In the genomic region with DNA sequence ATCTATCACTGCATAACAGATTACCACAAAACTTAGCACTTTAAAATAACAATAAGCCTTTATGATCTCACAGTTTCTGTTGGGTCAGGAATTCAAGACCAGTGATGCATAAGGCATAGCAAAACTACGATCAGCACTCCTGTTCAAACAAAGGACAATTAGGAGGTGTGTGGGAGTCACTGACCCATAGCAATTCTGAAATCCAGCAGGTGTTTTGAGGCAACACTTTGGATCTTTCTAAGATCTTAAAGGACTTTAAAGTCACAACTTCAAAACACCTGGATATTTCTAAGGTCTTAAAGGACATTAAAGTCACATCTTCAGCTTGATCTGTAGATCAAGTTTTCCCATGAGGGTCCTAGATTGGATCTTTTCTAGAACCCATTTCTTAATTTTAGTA, we compare ENCODE assay signal across 20 cellular contexts. TPM values are rescaled to one million over a fixed set of nuclear protein-coding genes. Genes with fewer than 3 reads are reported as not detected.
DNase-seq lines count a peak whose midpoint lies in the region; ATAC-seq and TF ChIP-seq lines count a peak whose summit lies in the region.
"Had no signal": no experiment of that assay in that cellular context is flagged by ENCODE, and none has a peak within 500 bp of the region (broad histone marks: within the 10 kb centered on the region; RNA-seq: fewer than 3 reads in every experiment).

No MANE protein-coding gene starts in this region.

- H3K27me3 ChIP-seq in osteoblast (ENCODE audit: insufficient read depth, low read length) (no peaks in the 10 kb centered on the region), heart right ventricle (no peaks in the 10 kb centered on the region)

- H4K20me1 ChIP-seq in osteoblast (ENCODE audit: insufficient read depth, low read length) = peaks cover 8% of the 10 kb centered on the region

- peak; percentile 40 for DNase-seq in DMS53 (lab: John Stamatoyannopoulos, UW)
- DNase-seq in DMS53 treated with DMSO at 0.1 percent for 48 hours (lab: John Stamatoyannopoulos, UW; ENCODE audit: unreplicated experiment) = no peak
- DNase-seq in LNCaP clone FGC (ENCODE audit: low read depth) = no peak
- peak; percentile 9 for DNase-seq in glomerular visceral epithelial cell (ENCODE audit: extremely low spot score)
- peak; percentile 29 for DNase-seq in osteoblast (ENCODE audit: insufficient read length, low spot score, missing footprints)
- DNase-seq in NCI-H510A treated with DMSO at 0.1 percent for 48 hours (lab: John Stamatoyannopoulos, UW) = no peak
- no peak for DNase-seq in omental fat pad (ENCODE audit: low spot score)
- DNase-seq in heart right ventricle = no peak
- DNase-seq: AML-193; Calu3; CD4-positive, alpha-beta T cell; DMS 273 treated with DMSO at 0.1 percent for 48 hours; DMS79; GDM1; HCEC 1CT had no signal

- TF ChIP-seq CTCF in LNCaP clone FGC (IDR thresholded peaks at IDR 0.05; ENCODE audit: control insufficient read depth, extremely low read depth, insufficient read depth) = 0 out of 2 replicates have a peak, but pooled peaks have one; percentile 0
- TF ChIP-seq CTCF in osteoblast (IDR thresholded peaks at IDR 0.05; ENCODE audit: extremely low read depth, low read depth, low read length) = no peak
- no peak for TF ChIP-seq CTCF in omental fat pad (IDR thresholded peaks at IDR 0.05)
- no peak for TF ChIP-seq CTCF in heart right ventricle (IDR thresholded peaks at IDR 0.05)

- ATAC-seq in omental fat pad (ENCODE audit: low FRiP score) = no peak
- no peak for ATAC-seq in heart right ventricle
- ATAC-seq: A549, GM23338 had no signal

- H3K4me1 ChIP-seq in osteoblast (ENCODE audit: insufficient read depth, low read length) = no peaks in the 10 kb centered on the region
- H3K4me1 ChIP-seq in heart right ventricle = peaks cover 0 to 5% (median 0%) of the 10 kb centered on the region in 9 donors
- H3K4me1 ChIP-seq: A549 had no signal

- no peak overlapping the region for H2AFZ ChIP-seq in osteoblast (ENCODE audit: low read length)
- H2AFZ ChIP-seq: GM23338 had no signal

- H3K9me3 ChIP-seq in osteoblast (ENCODE audit: low read depth, low read length) (no peaks in the 10 kb centered on the region), heart right ventricle (peaks cover 0 to 39% (median 12%) of the 10 kb centered on the region in 11 donors)

- H3K4me2 ChIP-seq in osteoblast (ENCODE audit: insufficient read depth, low read length) = no peak overlapping the region
- H3K4me2 ChIP-seq: A549, GM23338 had no signal

- 83 to 84% methylated on average over 1 of the region's 1 CpG for WGBS in heart right ventricle, 2 donors

- H3K4me3 ChIP-seq in LNCaP clone FGC (ENCODE audit: low read depth, low read length) = no peak overlapping the region
- H3K4me3 ChIP-seq in osteoblast (ENCODE audit: insufficient read depth, low read length) = no peak overlapping the region
- no peak overlapping the region for H3K4me3 ChIP-seq in heart right ventricle
- H3K4me3 ChIP-seq: A549, GM23338 had no signal

- H3K79me2 ChIP-seq in osteoblast (ENCODE audit: insufficient read depth, low read length) = peaks cover 47% of the 10 kb centered on the region

- intact Hi-C loops in heart right ventricle (cut with DNase I) = no loop called here

- no peaks in the 10 kb centered on the region for H3K36me3 ChIP-seq in osteoblast (ENCODE audit: insufficient read depth, low read length)
- H3K36me3 ChIP-seq in heart right ventricle = no peaks in the 10 kb centered on the region

- no peak overlapping the region for H3K27ac ChIP-seq in osteoblast (ENCODE audit: low read depth, low read length)
- no peak overlapping the region for H3K27ac ChIP-seq in heart right ventricle
- H3K27ac ChIP-seq: 22Rv1, A549, C4-2B, HL-60 had no signal

RNA-seq across cellular contexts. Expression of a gene that starts 35.3 kb away (rescaled TPM):
- 38.7 and 41.3 TPM in 2 replicates for total RNA-seq in osteoblast
- 10 to 100 TPM; 29.7 to 77.2 (median 37.4) TPM for total RNA-seq in omental fat pad
- 10 to 100 TPM; 11.8 to 27.6 (median 18.8) TPM for total RNA-seq in heart right ventricle
- polyA plus RNA-seq in heart right ventricle = 1 to 10 TPM; 6.5 to 7.2 TPM

Comparison
In these comparisons a context has a peak if more than half of its experiments do, and no peak if none do; other contexts are left out.
1. DNase-seq: peak in DMS53 (single experiment), glomerular visceral epithelial cell (single experiment) and osteoblast (single experiment); none in DMS53 treated with DMSO at 0.1 percent for 48 hours (single experiment), LNCaP clone FGC (single experiment), NCI-H510A treated with DMSO at 0.1 percent for 48 hours (single experiment), omental fat pad (single experiment) and heart right ventricle (0 of 2).